ENCODE assay signal across 1 cellular context in the genomic region with DNA sequence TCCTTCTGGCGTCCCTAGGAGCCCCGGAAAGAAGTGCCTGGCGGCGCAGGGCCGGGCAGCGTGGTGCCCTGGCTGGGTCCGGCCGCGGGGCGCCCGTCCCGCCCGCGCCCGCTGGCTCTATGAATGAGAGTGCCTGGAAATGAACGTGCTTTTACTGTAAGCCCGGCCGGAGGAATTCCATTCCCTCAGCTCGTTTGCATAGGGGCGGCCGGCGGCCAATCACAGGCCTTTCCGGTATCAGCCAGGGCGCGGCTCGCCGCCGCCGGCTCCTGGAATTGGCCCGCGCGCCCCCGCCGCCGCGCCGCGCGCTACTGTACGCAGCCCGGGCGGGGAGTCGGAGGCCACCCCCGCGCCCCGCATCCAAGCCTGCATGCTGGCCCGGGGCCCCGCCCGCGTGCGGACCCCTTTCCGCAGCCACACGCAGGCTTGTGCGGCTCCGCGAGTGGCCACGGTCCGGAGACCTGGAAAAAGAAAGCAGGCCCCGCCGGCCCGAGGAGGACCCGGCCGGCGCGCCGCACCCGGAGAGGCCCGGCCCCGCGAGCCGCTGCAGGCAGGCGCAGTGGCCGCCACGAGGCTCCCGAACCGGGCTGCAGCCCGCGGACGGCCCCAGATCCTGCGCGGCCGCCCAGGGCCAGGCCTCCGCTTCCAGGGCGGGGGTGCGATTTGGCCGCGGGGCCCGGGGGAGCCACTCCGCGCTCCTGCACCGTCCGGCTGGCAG.
TF ChIP-seq lines count a peak whose summit lies in the region.

No MANE protein-coding gene starts in this region.

TF ChIP-seq in HepG2, 621 proteins besides CTCF, POLR2A, EP300 and RAD21 (continued from another document and continues in another):
- TF ChIP-seq, protein P1, sequence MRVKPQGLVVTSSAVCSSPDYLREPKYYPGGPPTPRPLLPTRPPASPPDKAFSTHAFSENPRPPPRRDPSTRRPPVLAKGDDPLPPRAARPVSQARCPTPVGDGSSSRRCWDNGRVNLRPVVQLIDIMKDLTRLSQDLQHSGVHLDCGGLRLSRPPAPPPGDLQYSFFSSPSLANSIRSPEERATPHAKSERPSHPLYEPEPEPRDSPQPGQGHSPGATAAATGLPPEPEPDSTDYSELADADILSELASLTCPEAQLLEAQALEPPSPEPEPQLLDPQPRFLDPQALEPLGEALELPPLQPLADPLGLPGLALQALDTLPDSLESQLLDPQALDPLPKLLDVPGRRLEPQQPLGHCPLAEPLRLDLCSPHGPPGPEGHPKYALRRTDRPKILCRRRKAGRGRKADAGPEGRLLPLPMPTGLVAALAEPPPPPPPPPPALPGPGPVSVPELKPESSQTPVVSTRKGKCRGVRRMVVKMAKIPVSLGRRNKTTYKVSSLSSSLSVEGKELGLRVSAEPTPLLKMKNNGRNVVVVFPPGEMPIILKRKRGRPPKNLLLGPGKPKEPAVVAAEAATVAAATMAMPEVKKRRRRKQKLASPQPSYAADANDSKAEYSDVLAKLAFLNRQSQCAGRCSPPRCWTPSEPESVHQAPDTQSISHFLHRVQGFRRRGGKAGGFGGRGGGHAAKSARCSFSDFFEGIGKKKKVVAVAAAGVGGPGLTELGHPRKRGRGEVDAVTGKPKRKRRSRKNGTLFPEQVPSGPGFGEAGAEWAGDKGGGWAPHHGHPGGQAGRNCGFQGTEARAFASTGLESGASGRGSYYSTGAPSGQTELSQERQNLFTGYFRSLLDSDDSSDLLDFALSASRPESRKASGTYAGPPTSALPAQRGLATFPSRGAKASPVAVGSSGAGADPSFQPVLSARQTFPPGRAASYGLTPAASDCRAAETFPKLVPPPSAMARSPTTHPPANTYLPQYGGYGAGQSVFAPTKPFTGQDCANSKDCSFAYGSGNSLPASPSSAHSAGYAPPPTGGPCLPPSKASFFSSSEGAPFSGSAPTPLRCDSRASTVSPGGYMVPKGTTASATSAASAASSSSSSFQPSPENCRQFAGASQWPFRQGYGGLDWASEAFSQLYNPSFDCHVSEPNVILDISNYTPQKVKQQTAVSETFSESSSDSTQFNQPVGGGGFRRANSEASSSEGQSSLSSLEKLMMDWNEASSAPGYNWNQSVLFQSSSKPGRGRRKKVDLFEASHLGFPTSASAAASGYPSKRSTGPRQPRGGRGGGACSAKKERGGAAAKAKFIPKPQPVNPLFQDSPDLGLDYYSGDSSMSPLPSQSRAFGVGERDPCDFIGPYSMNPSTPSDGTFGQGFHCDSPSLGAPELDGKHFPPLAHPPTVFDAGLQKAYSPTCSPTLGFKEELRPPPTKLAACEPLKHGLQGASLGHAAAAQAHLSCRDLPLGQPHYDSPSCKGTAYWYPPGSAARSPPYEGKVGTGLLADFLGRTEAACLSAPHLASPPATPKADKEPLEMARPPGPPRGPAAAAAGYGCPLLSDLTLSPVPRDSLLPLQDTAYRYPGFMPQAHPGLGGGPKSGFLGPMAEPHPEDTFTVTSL (CRISPR knock-in tag; IDR thresholded peaks at IDR 0.05; ENCODE audit: borderline replicate concordance) = no peak
- TF ChIP-seq EED (CRISPR knock-in tag; IDR thresholded peaks at IDR 0.05) (no peak), ZNF468 (CRISPR knock-in tag; IDR thresholded peaks at IDR 0.05) (no peak), ZNF329 (CRISPR knock-in tag; IDR thresholded peaks at IDR 0.05; ENCODE audit: low read depth) (peak; percentile 16; the same call in 1 of the 2 replicates), ZNF577 (CRISPR knock-in tag; IDR thresholded peaks at IDR 0.05; ENCODE audit: borderline replicate concordance, low read depth) (no peak), HOXA3 (CRISPR knock-in tag; IDR thresholded peaks at IDR 0.05) (peak; percentile 31; the same call in 1 of the 2 replicates), ZNF572 (CRISPR knock-in tag; IDR thresholded peaks at IDR 0.05) (no peak), ZNF496 (CRISPR knock-in tag; IDR thresholded peaks at IDR 0.05; ENCODE audit: insufficient replicate concordance) (no peak), ZNF709 (CRISPR knock-in tag; IDR thresholded peaks at IDR 0.05) (no peak), ZNF782 (CRISPR knock-in tag; IDR thresholded peaks at IDR 0.05; ENCODE audit: borderline replicate concordance) (no peak), SMAD1 (CRISPR knock-in tag; IDR thresholded peaks at IDR 0.05; ENCODE audit: borderline replicate concordance, low read depth) (no peak), RBFOX2 (IDR thresholded peaks at IDR 0.05; ENCODE audit: low read depth, low read length) (peak; percentile 97), POGZ (CRISPR knock-in tag; IDR thresholded peaks at IDR 0.05) (no peak), RFXAP (CRISPR knock-in tag; IDR thresholded peaks at IDR 0.05; ENCODE audit: borderline replicate concordance) (0 out of 2 replicates have a peak, but pooled peaks have one; percentile 44), ZNF501 (CRISPR knock-in tag; IDR thresholded peaks at IDR 0.05) (no peak), ZNF780A (CRISPR knock-in tag; IDR thresholded peaks at IDR 0.05) (no peak), ZNF652 (CRISPR knock-in tag; IDR thresholded peaks at IDR 0.05; ENCODE audit: borderline replicate concordance, low read depth) (no peak), ZNF629 (CRISPR knock-in tag; conservative IDR thresholded peaks at IDR 0.05) (peak; percentile 24; the same call in 1 of the 2 replicates), SMARCE1 (IDR thresholded peaks at IDR 0.05; ENCODE audit: borderline replicate concordance) (no peak), ZNF567 (CRISPR knock-in tag; IDR thresholded peaks at IDR 0.05; ENCODE audit: borderline replicate concordance) (no peak), NFATC3 (CRISPR knock-in tag; IDR thresholded peaks at IDR 0.05) (no peak), ZNF772 (CRISPR knock-in tag; IDR thresholded peaks at IDR 0.05) (no peak; the same call in 1 of the 2 replicates), ZNF713 (CRISPR knock-in tag; IDR thresholded peaks at IDR 0.05) (no peak)
- TF ChIP-seq, protein P2, sequence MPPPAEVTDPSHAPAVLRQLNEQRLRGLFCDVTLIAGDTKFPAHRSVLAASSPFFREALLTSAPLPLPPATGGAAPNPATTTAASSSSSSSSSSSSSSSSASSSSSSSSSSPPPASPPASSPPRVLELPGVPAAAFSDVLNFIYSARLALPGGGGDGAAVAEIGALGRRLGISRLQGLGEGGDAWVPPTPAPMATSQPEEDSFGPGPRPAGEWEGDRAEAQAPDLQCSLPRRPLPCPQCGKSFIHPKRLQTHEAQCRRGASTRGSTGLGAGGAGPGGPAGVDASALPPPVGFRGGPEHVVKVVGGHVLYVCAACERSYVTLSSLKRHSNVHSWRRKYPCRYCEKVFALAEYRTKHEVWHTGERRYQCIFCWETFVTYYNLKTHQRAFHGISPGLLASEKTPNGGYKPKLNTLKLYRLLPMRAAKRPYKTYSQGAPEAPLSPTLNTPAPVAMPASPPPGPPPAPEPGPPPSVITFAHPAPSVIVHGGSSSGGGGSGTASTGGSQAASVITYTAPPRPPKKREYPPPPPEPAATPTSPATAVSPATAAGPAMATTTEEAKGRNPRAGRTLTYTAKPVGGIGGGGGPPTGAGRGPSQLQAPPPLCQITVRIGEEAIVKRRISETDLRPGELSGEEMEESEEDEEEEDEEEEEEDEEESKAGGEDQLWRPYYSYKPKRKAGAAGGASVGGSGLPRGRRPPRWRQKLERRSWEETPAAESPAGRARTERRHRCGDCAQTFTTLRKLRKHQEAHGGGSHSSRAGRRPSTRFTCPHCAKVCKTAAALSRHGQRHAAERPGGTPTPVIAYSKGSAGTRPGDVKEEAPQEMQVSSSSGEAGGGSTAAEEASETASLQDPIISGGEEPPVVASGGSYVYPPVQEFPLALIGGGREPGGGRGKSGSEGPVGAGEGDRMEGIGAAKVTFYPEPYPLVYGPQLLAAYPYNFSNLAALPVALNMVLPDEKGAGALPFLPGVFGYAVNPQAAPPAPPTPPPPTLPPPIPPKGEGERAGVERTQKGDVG (CRISPR knock-in tag; IDR thresholded peaks at IDR 0.05; ENCODE audit: borderline replicate concordance) = no peak
- TF ChIP-seq, protein P3, sequence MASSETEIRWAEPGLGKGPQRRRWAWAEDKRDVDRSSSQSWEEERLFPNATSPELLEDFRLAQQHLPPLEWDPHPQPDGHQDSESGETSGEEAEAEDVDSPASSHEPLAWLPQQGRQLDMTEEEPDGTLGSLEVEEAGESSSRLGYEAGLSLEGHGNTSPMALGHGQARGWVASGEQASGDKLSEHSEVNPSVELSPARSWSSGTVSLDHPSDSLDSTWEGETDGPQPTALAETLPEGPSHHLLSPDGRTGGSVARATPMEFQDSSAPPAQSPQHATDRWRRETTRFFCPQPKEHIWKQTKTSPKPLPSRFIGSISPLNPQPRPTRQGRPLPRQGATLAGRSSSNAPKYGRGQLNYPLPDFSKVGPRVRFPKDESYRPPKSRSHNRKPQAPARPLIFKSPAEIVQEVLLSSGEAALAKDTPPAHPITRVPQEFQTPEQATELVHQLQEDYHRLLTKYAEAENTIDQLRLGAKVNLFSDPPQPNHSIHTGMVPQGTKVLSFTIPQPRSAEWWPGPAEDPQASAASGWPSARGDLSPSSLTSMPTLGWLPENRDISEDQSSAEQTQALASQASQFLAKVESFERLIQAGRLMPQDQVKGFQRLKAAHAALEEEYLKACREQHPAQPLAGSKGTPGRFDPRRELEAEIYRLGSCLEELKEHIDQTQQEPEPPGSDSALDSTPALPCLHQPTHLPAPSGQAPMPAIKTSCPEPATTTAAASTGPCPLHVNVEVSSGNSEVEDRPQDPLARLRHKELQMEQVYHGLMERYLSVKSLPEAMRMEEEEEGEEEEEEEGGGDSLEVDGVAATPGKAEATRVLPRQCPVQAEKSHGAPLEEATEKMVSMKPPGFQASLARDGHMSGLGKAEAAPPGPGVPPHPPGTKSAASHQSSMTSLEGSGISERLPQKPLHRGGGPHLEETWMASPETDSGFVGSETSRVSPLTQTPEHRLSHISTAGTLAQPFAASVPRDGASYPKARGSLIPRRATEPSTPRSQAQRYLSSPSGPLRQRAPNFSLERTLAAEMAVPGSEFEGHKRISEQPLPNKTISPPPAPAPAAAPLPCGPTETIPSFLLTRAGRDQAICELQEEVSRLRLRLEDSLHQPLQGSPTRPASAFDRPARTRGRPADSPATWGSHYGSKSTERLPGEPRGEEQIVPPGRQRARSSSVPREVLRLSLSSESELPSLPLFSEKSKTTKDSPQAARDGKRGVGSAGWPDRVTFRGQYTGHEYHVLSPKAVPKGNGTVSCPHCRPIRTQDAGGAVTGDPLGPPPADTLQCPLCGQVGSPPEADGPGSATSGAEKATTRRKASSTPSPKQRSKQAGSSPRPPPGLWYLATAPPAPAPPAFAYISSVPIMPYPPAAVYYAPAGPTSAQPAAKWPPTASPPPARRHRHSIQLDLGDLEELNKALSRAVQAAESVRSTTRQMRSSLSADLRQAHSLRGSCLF (CRISPR knock-in tag; IDR thresholded peaks at IDR 0.05; ENCODE audit: borderline replicate concordance) = 0 out of 2 replicates have a peak, but pooled peaks have one; percentile 33
- TF ChIP-seq, protein P4, sequence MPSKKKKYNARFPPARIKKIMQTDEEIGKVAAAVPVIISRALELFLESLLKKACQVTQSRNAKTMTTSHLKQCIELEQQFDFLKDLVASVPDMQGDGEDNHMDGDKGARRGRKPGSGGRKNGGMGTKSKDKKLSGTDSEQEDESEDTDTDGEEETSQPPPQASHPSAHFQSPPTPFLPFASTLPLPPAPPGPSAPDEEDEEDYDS (CRISPR knock-in tag; IDR thresholded peaks at IDR 0.05) = peak; percentile 89
- TF ChIP-seq, protein P5, sequence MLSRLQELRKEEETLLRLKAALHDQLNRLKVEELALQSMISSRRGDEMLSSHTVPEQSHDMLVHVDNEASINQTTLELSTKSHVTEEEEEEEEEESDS (CRISPR knock-in tag; IDR thresholded peaks at IDR 0.05; ENCODE audit: borderline replicate concordance) = no peak
- TF ChIP-seq, protein P6, sequence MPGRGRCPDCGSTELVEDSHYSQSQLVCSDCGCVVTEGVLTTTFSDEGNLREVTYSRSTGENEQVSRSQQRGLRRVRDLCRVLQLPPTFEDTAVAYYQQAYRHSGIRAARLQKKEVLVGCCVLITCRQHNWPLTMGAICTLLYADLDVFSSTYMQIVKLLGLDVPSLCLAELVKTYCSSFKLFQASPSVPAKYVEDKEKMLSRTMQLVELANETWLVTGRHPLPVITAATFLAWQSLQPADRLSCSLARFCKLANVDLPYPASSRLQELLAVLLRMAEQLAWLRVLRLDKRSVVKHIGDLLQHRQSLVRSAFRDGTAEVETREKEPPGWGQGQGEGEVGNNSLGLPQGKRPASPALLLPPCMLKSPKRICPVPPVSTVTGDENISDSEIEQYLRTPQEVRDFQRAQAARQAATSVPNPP (CRISPR knock-in tag; IDR thresholded peaks at IDR 0.05) = no peak
- TF ChIP-seq, protein P7, sequence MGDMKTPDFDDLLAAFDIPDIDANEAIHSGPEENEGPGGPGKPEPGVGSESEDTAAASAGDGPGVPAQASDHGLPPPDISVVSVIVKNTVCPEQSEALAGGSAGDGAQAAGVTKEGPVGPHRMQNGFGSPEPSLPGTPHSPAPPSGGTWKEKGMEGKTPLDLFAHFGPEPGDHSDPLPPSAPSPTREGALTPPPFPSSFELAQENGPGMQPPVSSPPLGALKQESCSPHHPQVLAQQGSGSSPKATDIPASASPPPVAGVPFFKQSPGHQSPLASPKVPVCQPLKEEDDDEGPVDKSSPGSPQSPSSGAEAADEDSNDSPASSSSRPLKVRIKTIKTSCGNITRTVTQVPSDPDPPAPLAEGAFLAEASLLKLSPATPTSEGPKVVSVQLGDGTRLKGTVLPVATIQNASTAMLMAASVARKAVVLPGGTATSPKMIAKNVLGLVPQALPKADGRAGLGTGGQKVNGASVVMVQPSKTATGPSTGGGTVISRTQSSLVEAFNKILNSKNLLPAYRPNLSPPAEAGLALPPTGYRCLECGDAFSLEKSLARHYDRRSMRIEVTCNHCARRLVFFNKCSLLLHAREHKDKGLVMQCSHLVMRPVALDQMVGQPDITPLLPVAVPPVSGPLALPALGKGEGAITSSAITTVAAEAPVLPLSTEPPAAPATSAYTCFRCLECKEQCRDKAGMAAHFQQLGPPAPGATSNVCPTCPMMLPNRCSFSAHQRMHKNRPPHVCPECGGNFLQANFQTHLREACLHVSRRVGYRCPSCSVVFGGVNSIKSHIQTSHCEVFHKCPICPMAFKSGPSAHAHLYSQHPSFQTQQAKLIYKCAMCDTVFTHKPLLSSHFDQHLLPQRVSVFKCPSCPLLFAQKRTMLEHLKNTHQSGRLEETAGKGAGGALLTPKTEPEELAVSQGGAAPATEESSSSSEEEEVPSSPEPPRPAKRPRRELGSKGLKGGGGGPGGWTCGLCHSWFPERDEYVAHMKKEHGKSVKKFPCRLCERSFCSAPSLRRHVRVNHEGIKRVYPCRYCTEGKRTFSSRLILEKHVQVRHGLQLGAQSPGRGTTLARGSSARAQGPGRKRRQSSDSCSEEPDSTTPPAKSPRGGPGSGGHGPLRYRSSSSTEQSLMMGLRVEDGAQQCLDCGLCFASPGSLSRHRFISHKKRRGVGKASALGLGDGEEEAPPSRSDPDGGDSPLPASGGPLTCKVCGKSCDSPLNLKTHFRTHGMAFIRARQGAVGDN (CRISPR knock-in tag; IDR thresholded peaks at IDR 0.05) = peak; percentile 63
- TF ChIP-seq, protein P8, sequence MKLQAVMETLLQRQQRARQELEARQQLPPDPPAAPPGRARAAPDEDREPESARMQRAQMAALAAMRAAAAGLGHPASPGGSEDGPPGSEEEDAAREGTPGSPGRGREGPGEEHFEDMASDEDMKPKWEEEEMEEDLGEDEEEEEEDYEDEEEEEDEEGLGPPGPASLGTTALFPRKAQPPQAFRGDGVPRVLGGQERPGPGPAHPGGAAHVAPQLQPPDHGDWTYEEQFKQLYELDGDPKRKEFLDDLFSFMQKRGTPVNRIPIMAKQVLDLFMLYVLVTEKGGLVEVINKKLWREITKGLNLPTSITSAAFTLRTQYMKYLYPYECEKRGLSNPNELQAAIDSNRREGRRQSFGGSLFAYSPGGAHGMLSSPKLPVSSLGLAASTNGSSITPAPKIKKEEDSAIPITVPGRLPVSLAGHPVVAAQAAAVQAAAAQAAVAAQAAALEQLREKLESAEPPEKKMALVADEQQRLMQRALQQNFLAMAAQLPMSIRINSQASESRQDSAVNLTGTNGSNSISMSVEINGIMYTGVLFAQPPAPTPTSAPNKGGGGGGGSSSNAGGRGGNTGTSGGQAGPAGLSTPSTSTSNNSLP (IDR thresholded peaks at IDR 0.05; ENCODE audit: low read depth, low read length) = no peak
